ENCODE assay signal across 1 cellular context in the genomic region with DNA sequence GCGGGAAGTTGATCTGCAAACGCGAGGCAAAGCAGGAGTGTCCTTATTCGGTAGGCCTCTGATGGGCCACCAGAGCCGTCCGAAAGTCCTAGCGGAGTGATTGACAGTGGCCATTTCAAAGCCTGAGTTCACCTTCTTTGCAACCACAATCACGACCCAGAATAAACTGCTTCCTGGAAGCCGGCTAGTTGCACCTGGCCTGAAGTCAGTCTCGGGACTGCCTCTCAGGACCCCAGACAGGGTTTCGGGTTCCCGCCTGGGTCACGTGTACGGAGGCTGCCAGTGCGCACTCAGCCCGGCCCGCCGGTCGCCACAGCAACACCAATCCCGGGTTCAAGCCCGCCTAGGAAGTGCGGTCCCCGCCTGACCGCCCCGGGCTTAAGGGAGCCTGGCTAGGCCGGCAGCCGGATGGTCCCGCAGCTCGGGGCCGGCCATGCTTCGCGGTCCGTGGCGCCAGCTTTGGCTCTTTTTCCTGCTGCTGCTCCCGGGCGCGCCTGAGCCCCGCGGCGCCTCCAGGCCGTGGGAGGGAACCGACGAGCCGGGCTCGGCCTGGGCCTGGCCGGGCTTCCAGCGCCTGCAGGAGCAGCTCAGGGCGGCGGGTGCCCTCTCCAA.
A peak's percentile ranks its signal among the peaks of the same experiment; 100 is the strongest.
TF ChIP-seq lines count a peak whose summit lies in the region.

A gene with protein sequence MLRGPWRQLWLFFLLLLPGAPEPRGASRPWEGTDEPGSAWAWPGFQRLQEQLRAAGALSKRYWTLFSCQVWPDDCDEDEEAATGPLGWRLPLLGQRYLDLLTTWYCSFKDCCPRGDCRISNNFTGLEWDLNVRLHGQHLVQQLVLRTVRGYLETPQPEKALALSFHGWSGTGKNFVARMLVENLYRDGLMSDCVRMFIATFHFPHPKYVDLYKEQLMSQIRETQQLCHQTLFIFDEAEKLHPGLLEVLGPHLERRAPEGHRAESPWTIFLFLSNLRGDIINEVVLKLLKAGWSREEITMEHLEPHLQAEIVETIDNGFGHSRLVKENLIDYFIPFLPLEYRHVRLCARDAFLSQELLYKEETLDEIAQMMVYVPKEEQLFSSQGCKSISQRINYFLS (plus strand): TSS at position 375 of the 612 bp plus-strand sequence. CDS start 59 bp downstream, at position 434.

TF ChIP-seq in HepG2, 621 proteins besides CTCF, POLR2A, EP300 and RAD21 (continued from another document and continues in another):
- TF ChIP-seq, protein P1, sequence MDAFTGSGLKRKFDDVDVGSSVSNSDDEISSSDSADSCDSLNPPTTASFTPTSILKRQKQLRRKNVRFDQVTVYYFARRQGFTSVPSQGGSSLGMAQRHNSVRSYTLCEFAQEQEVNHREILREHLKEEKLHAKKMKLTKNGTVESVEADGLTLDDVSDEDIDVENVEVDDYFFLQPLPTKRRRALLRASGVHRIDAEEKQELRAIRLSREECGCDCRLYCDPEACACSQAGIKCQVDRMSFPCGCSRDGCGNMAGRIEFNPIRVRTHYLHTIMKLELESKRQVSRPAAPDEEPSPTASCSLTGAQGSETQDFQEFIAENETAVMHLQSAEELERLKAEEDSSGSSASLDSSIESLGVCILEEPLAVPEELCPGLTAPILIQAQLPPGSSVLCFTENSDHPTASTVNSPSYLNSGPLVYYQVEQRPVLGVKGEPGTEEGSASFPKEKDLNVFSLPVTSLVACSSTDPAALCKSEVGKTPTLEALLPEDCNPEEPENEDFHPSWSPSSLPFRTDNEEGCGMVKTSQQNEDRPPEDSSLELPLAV (CRISPR knock-in tag; conservative IDR thresholded peaks at IDR 0.05; ENCODE audit: low read depth), result no peak
- TF ChIP-seq NR2C2 (CRISPR knock-in tag; IDR thresholded peaks at IDR 0.05; ENCODE audit: borderline replicate concordance), result 0 out of 2 replicates have a peak, but pooled peaks have one; percentile 16
- TF ChIP-seq, protein P2, sequence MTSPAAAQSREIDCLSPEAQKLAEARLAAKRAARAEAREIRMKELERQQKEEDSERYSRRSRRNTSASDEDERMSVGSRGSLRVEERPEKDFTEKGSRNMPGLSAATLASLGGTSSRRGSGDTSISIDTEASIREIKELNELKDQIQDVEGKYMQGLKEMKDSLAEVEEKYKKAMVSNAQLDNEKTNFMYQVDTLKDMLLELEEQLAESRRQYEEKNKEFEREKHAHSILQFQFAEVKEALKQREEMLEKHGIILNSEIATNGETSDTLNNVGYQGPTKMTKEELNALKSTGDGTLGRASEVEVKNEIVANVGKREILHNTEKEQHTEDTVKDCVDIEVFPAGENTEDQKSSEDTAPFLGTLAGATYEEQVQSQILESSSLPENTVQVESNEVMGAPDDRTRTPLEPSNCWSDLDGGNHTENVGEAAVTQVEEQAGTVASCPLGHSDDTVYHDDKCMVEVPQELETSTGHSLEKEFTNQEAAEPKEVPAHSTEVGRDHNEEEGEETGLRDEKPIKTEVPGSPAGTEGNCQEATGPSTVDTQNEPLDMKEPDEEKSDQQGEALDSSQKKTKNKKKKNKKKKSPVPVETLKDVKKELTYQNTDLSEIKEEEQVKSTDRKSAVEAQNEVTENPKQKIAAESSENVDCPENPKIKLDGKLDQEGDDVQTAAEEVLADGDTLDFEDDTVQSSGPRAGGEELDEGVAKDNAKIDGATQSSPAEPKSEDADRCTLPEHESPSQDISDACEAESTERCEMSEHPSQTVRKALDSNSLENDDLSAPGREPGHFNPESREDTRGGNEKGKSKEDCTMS (CRISPR knock-in tag; conservative IDR thresholded peaks at IDR 0.05), result no peak
- TF ChIP-seq ZNF44 (CRISPR knock-in tag; IDR thresholded peaks at IDR 0.05), result no peak
- TF ChIP-seq, protein P3, sequence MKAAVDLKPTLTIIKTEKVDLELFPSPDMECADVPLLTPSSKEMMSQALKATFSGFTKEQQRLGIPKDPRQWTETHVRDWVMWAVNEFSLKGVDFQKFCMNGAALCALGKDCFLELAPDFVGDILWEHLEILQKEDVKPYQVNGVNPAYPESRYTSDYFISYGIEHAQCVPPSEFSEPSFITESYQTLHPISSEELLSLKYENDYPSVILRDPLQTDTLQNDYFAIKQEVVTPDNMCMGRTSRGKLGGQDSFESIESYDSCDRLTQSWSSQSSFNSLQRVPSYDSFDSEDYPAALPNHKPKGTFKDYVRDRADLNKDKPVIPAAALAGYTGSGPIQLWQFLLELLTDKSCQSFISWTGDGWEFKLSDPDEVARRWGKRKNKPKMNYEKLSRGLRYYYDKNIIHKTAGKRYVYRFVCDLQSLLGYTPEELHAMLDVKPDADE (CRISPR knock-in tag; IDR thresholded peaks at IDR 0.05), result peak; percentile 86; the same call in 1 of the 2 replicates
- TF ChIP-seq KDM4B (CRISPR knock-in tag; IDR thresholded peaks at IDR 0.05), result peak; percentile 27; the same call in 1 of the 2 replicates
- TF ChIP-seq GTF2F1 (IDR thresholded peaks at IDR 0.05; ENCODE audit: low read length), result no peak
- TF ChIP-seq ZBTB21 (CRISPR knock-in tag; IDR thresholded peaks at IDR 0.05), result no peak
- no peak for TF ChIP-seq FOXP1 (IDR thresholded peaks at IDR 0.05)
- no peak for TF ChIP-seq FOXP1 (CRISPR knock-in tag; IDR thresholded peaks at IDR 0.05)
- peak; percentile 82 for TF ChIP-seq ZSCAN31 (CRISPR knock-in tag; IDR thresholded peaks at IDR 0.05; ENCODE audit: low read depth)
- TF ChIP-seq RBFOX2 (IDR thresholded peaks at IDR 0.05; ENCODE audit: low read depth, low read length), result peak; percentile 73
- no peak for TF ChIP-seq NFRKB (IDR thresholded peaks at IDR 0.05)
- peak; percentile 73; the same call in 1 of the 2 replicates for TF ChIP-seq ZNF792 (CRISPR knock-in tag; IDR thresholded peaks at IDR 0.05)
- no peak for TF ChIP-seq AKAP8 (CRISPR knock-in tag; IDR thresholded peaks at IDR 0.05)
- TF ChIP-seq, protein P4, sequence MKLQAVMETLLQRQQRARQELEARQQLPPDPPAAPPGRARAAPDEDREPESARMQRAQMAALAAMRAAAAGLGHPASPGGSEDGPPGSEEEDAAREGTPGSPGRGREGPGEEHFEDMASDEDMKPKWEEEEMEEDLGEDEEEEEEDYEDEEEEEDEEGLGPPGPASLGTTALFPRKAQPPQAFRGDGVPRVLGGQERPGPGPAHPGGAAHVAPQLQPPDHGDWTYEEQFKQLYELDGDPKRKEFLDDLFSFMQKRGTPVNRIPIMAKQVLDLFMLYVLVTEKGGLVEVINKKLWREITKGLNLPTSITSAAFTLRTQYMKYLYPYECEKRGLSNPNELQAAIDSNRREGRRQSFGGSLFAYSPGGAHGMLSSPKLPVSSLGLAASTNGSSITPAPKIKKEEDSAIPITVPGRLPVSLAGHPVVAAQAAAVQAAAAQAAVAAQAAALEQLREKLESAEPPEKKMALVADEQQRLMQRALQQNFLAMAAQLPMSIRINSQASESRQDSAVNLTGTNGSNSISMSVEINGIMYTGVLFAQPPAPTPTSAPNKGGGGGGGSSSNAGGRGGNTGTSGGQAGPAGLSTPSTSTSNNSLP (IDR thresholded peaks at IDR 0.05; ENCODE audit: low read depth, low read length), result no peak
- no peak for TF ChIP-seq ATM (IDR thresholded peaks at IDR 0.05; ENCODE audit: borderline replicate concordance)
- TF ChIP-seq FOXK2 (IDR thresholded peaks at IDR 0.05), result no peak
- TF ChIP-seq, protein P5, sequence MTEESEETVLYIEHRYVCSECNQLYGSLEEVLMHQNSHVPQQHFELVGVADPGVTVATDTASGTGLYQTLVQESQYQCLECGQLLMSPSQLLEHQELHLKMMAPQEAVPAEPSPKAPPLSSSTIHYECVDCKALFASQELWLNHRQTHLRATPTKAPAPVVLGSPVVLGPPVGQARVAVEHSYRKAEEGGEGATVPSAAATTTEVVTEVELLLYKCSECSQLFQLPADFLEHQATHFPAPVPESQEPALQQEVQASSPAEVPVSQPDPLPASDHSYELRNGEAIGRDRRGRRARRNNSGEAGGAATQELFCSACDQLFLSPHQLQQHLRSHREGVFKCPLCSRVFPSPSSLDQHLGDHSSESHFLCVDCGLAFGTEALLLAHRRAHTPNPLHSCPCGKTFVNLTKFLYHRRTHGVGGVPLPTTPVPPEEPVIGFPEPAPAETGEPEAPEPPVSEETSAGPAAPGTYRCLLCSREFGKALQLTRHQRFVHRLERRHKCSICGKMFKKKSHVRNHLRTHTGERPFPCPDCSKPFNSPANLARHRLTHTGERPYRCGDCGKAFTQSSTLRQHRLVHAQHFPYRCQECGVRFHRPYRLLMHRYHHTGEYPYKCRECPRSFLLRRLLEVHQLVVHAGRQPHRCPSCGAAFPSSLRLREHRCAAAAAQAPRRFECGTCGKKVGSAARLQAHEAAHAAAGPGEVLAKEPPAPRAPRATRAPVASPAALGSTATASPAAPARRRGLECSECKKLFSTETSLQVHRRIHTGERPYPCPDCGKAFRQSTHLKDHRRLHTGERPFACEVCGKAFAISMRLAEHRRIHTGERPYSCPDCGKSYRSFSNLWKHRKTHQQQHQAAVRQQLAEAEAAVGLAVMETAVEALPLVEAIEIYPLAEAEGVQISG (CRISPR knock-in tag; IDR thresholded peaks at IDR 0.05), result peak; percentile 79
- no peak for TF ChIP-seq MEF2D (CRISPR knock-in tag; IDR thresholded peaks at IDR 0.05)
- peak; percentile 74; the same call in 1 of the 2 replicates for TF ChIP-seq PHF8 (CRISPR knock-in tag; IDR thresholded peaks at IDR 0.05)
- TF ChIP-seq SPEN (CRISPR knock-in tag; IDR thresholded peaks at IDR 0.05; ENCODE audit: low read depth), result no peak; the same call in none of the 2 replicates
- TF ChIP-seq, protein P6, sequence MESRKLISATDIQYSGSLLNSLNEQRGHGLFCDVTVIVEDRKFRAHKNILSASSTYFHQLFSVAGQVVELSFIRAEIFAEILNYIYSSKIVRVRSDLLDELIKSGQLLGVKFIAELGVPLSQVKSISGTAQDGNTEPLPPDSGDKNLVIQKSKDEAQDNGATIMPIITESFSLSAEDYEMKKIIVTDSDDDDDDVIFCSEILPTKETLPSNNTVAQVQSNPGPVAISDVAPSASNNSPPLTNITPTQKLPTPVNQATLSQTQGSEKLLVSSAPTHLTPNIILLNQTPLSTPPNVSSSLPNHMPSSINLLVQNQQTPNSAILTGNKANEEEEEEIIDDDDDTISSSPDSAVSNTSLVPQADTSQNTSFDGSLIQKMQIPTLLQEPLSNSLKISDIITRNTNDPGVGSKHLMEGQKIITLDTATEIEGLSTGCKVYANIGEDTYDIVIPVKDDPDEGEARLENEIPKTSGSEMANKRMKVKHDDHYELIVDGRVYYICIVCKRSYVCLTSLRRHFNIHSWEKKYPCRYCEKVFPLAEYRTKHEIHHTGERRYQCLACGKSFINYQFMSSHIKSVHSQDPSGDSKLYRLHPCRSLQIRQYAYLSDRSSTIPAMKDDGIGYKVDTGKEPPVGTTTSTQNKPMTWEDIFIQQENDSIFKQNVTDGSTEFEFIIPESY (CRISPR knock-in tag; IDR thresholded peaks at IDR 0.05), result no peak
- no peak for TF ChIP-seq MAFF (IDR thresholded peaks at IDR 0.05; ENCODE audit: low read depth, low read length)
- TF ChIP-seq, protein P7, sequence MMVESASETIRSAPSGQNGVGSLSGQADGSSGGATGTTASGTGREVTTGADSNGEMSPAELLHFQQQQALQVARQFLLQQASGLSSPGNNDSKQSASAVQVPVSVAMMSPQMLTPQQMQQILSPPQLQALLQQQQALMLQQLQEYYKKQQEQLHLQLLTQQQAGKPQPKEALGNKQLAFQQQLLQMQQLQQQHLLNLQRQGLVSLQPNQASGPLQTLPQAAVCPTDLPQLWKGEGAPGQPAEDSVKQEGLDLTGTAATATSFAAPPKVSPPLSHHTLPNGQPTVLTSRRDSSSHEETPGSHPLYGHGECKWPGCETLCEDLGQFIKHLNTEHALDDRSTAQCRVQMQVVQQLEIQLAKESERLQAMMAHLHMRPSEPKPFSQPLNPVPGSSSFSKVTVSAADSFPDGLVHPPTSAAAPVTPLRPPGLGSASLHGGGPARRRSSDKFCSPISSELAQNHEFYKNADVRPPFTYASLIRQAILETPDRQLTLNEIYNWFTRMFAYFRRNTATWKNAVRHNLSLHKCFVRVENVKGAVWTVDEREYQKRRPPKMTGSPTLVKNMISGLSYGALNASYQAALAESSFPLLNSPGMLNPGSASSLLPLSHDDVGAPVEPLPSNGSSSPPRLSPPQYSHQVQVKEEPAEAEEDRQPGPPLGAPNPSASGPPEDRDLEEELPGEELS (CRISPR knock-in tag; IDR thresholded peaks at IDR 0.05), result peak; percentile 47; the same call in 1 of the 2 replicates
- no peak for TF ChIP-seq ZBTB38 (CRISPR knock-in tag; IDR thresholded peaks at IDR 0.05)
- no peak; the same call in 1 of the 2 replicates for TF ChIP-seq ZSCAN9 (CRISPR knock-in tag; IDR thresholded peaks at IDR 0.05; ENCODE audit: borderline replicate concordance)
- TF ChIP-seq, protein P8, sequence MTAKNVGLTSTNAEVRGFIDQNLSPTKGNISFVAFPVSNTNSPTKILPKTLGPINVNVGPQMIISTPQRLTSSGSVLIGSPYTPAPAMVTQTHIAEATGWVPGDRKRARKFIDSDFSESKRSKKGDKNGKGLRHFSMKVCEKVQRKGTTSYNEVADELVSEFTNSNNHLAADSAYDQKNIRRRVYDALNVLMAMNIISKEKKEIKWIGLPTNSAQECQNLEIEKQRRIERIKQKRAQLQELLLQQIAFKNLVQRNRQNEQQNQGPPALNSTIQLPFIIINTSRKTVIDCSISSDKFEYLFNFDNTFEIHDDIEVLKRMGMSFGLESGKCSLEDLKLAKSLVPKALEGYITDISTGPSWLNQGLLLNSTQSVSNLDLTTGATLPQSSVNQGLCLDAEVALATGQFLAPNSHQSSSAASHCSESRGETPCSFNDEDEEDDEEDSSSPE (CRISPR knock-in tag; IDR thresholded peaks at IDR 0.05), result peak; percentile 91
- no peak for TF ChIP-seq ZNF468 (CRISPR knock-in tag; IDR thresholded peaks at IDR 0.05)
- TF ChIP-seq XBP1 (CRISPR knock-in tag; IDR thresholded peaks at IDR 0.05), result peak; percentile 84; the same call in 1 of the 2 replicates
- no peak for TF ChIP-seq TEAD3 (CRISPR knock-in tag; optimal IDR thresholded peaks at IDR 0.05; ENCODE audit: borderline replicate concordance)
- TF ChIP-seq, protein P9, sequence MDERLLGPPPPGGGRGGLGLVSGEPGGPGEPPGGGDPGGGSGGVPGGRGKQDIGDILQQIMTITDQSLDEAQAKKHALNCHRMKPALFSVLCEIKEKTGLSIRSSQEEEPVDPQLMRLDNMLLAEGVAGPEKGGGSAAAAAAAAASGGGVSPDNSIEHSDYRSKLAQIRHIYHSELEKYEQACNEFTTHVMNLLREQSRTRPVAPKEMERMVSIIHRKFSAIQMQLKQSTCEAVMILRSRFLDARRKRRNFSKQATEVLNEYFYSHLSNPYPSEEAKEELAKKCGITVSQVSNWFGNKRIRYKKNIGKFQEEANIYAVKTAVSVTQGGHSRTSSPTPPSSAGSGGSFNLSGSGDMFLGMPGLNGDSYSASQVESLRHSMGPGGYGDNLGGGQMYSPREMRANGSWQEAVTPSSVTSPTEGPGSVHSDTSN (CRISPR knock-in tag; IDR thresholded peaks at IDR 0.05), result peak; percentile 61
- TF ChIP-seq JARID2 (CRISPR knock-in tag; IDR thresholded peaks at IDR 0.05; ENCODE audit: insufficient replicate concordance), result no peak
- 0 out of 2 replicates have a peak, but pooled peaks have one; percentile 41 for TF ChIP-seq ZNF317 (CRISPR knock-in tag; IDR thresholded peaks at IDR 0.05)
- no peak for TF ChIP-seq TBP (CRISPR knock-in tag; IDR thresholded peaks at IDR 0.05)
- TF ChIP-seq ZNF567 (CRISPR knock-in tag; IDR thresholded peaks at IDR 0.05; ENCODE audit: borderline replicate concordance), result no peak
- 0 out of 2 replicates have a peak, but pooled peaks have one; percentile 46 for TF ChIP-seq ZNF34 (CRISPR knock-in tag; IDR thresholded peaks at IDR 0.05; ENCODE audit: borderline replicate concordance)
- TF ChIP-seq NFYB (CRISPR knock-in tag; IDR thresholded peaks at IDR 0.05), result peak; percentile 90
- no peak for TF ChIP-seq ATF7 (IDR thresholded peaks at IDR 0.05)
- no peak for TF ChIP-seq ATF7 (CRISPR knock-in tag; IDR thresholded peaks at IDR 0.05)
- TF ChIP-seq ZNF350 (CRISPR knock-in tag; IDR thresholded peaks at IDR 0.05; ENCODE audit: borderline replicate concordance, low read depth), result no peak; the same call in 1 of the 2 replicates
- TF ChIP-seq ZNF446 (CRISPR knock-in tag; IDR thresholded peaks at IDR 0.05), result peak; percentile 94
- TF ChIP-seq CHCHD3 (CRISPR knock-in tag; IDR thresholded peaks at IDR 0.05), result no peak
- no peak for TF ChIP-seq RBM39 (IDR thresholded peaks at IDR 0.05; ENCODE audit: low read depth, low read length, poor library complexity, severe bottlenecking)
- TF ChIP-seq ATF1 (CRISPR knock-in tag; IDR thresholded peaks at IDR 0.05), result no peak
